In the genomic region with DNA sequence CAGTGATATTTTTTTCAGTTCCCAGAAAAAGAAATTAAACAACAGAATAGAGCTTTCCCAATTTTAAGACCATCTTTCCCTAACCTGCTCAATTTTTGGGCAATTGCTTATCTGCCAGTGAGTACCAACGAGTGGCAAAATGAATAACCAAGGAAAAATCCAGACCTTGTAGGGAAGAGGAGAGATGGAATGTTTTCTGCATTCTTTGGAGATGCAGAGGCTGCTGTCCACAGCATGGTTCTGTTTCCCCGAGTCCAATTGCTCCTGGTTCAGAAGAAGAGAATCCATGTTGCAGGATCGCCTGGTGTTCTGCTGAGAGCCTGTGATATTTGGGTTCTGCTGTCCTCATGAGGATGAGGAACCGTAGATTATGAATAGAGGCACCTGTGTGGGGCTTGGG, we compare ENCODE assay signal across 13 cellular contexts.
DNase-seq lines count a peak whose midpoint lies in the region; ATAC-seq and TF ChIP-seq lines count a peak whose summit lies in the region.
"Had no signal": no experiment of that assay in that cellular context is flagged by ENCODE, and none has a peak within 500 bp of the region (broad histone marks: within the 10 kb centered on the region; RNA-seq: fewer than 3 reads in every experiment).

No MANE protein-coding gene starts in this region.

- TF ChIP-seq CTCF in SK-N-SH (IDR thresholded peaks at IDR 0.05) (no peak), activated B cell treated with CpG ODN at 0.5 μM for 24 hours (IDR thresholded peaks at IDR 0.05) (no peak), osteoblast (IDR thresholded peaks at IDR 0.05; ENCODE audit: extremely low read depth, low read depth, low read length) (no peak), progenitor cell of endocrine pancreas (IDR thresholded peaks at IDR 0.05; ENCODE audit: unreplicated experiment) (no peak)

- H3K9ac ChIP-seq in SK-N-SH, result no peak overlapping the region
- H3K9ac ChIP-seq: BLaER1, GM23248 had no signal

- 90% methylated on average over 4 of the region's 4 CpGs for WGBS in SK-N-SH (ENCODE audit: low lambda C conversion rate)

- TF ChIP-seq RAD21 in SK-N-SH (IDR thresholded peaks at IDR 0.05; ENCODE audit: low read length), result no peak

- H3K4me2 ChIP-seq in SK-N-SH (no peak overlapping the region), osteoblast (ENCODE audit: insufficient read depth, low read length) (no peak overlapping the region)
- H3K4me2 ChIP-seq: BLaER1 had no signal

- H3K4me3 Mint-ChIP-seq in activated B cell treated with CpG ODN at 0.5 μM for 24 hours, result no peak overlapping the region
- no peak overlapping the region for H3K4me3 Mint-ChIP-seq in progenitor cell of endocrine pancreas (ENCODE audit: low read depth)

- H3F3A ChIP-seq in SK-N-SH (replicated peaks; ENCODE audit: insufficient read depth), result no peaks in the 10 kb centered on the region

- H2AFZ ChIP-seq in SK-N-SH (ENCODE audit: low read depth), result no peak overlapping the region
- H2AFZ ChIP-seq in osteoblast (ENCODE audit: low read length), result no peak overlapping the region
- H2AFZ ChIP-seq: GM23248 had no signal

- H3K79me2 ChIP-seq in SK-N-SH (ENCODE audit: insufficient read depth) (peaks cover 10% of the 10 kb centered on the region), osteoblast (ENCODE audit: insufficient read depth, low read length) (peaks cover 31% of the 10 kb centered on the region)

- H3K36me3 Mint-ChIP-seq in activated B cell treated with CpG ODN at 0.5 μM for 24 hours (ENCODE audit: low read depth) (peaks cover 48% of the 10 kb centered on the region), progenitor cell of endocrine pancreas (ENCODE audit: insufficient read depth) (peaks cover 13% of the 10 kb centered on the region)

- H3K27me3 ChIP-seq in SK-N-SH (ENCODE audit: insufficient read depth), result no peaks in the 10 kb centered on the region
- H3K27me3 ChIP-seq in osteoblast (ENCODE audit: insufficient read depth, low read length), result no peaks in the 10 kb centered on the region
- H3K27me3 ChIP-seq: BLaER1 had no signal

- H3K27me3 Mint-ChIP-seq in activated B cell treated with CpG ODN at 0.5 μM for 24 hours (no peaks in the 10 kb centered on the region), progenitor cell of endocrine pancreas (no peaks in the 10 kb centered on the region)

- DNase-seq in SK-N-SH (no peak), EH (ENCODE audit: low read depth) (peak; percentile 25), activated B cell treated with CpG ODN at 0.5 μM for 24 hours (no peak), osteoblast (ENCODE audit: insufficient read length, low spot score, missing footprints) (peak; percentile 65), progenitor cell of endocrine pancreas (ENCODE audit: low spot score, unreplicated experiment) (no peak)
- DNase-seq: DMS53, GM23248, H7 had no signal

- H3K27ac ChIP-seq in SK-N-SH (ENCODE audit: low read depth in 2 of 2, low read length in 1 of 2) (no peak overlapping the region), osteoblast (ENCODE audit: low read depth, low read length) (no peak overlapping the region)
- H3K27ac ChIP-seq: 22Rv1, BLaER1, GM23248 had no signal

- no peak for ATAC-seq in SK-N-SH treated with all-trans-retinoic acid at 6 μM for 48 hours
- ATAC-seq in activated B cell treated with CpG ODN at 0.5 μM for 24 hours (ENCODE audit: low read depth), result no peak
- ATAC-seq in HG03280 (IDR thresholded peaks at IDR 0.05; ENCODE audit: unreplicated experiment), result no peak
- ATAC-seq in GM18867 (IDR thresholded peaks at IDR 0.05; ENCODE audit: unreplicated experiment), result no peak

- peaks cover 89% of the 10 kb centered on the region for H3K4me1 Mint-ChIP-seq in activated B cell treated with CpG ODN at 0.5 μM for 24 hours
- peaks cover 7% of the 10 kb centered on the region for H3K4me1 Mint-ChIP-seq in progenitor cell of endocrine pancreas (ENCODE audit: low read depth)

- H3K36me3 ChIP-seq in SK-N-SH (replicated peaks in 1 of 2; ENCODE audit: control insufficient read depth in 1 of 2, insufficient read depth in 2 of 2, low read length in 1 of 2), result no peaks in the 10 kb centered on the region
- H3K36me3 ChIP-seq in osteoblast (ENCODE audit: insufficient read depth, low read length), result no peaks in the 10 kb centered on the region

- H3K4me3 ChIP-seq in SK-N-SH (ENCODE audit: low read depth in 2 of 2, low read length in 1 of 2) (no peak overlapping the region), osteoblast (ENCODE audit: insufficient read depth, low read length) (no peak overlapping the region)
- H3K4me3 ChIP-seq: BLaER1, GM23248 had no signal

- CTCF ChIA-PET in SK-N-SH (lab: Yijun Ruan, JAX), result interaction anchor here (0.7 to 1.7 kb wide), 4 partner anchors 59 to 265 kb away, joined by 3 to 5 read pairs (median 4); no protein-coding TSS in a partner anchor
- CTCF ChIA-PET in activated B cell treated with CpG ODN at 0.5 μM for 24 hours (lab: Charles Lee), result interaction anchor here (0.9 kb wide), 1 partner anchor 60 kb away, joined by 3 read pairs; no protein-coding TSS in a partner anchor

- H4K20me1 ChIP-seq in SK-N-SH (ENCODE audit: insufficient read depth), result 0 out of 2 replicates have a peak, but pooled peaks cover 2% of the 10 kb centered on the region
- peaks cover 13% of the 10 kb centered on the region for H4K20me1 ChIP-seq in osteoblast (ENCODE audit: insufficient read depth, low read length)

- no peaks in the 10 kb centered on the region for H3K9me3 Mint-ChIP-seq in activated B cell treated with CpG ODN at 0.5 μM for 24 hours
- H3K9me3 Mint-ChIP-seq in progenitor cell of endocrine pancreas (ENCODE audit: low read depth), result no peaks in the 10 kb centered on the region

- H3K9me2 ChIP-seq in SK-N-SH, result no peaks in the 10 kb centered on the region

- H3K27ac Mint-ChIP-seq in activated B cell treated with CpG ODN at 0.5 μM for 24 hours (peak overlapping the region; percentile 6), progenitor cell of endocrine pancreas (no peak overlapping the region)

- intact Hi-C loops in activated B cell treated with CpG ODN at 0.5 μM for 24 hours (cut with micrococcal nuclease), result no loop called here

- H3K9me3 ChIP-seq in SK-N-SH (no peaks in the 10 kb centered on the region), osteoblast (ENCODE audit: low read depth, low read length) (no peaks in the 10 kb centered on the region)

- peaks cover 0 to 6% of the 10 kb centered on the region in 2 experiments; a peak in 1 of 4 replicates for H3K4me1 ChIP-seq in SK-N-SH (ENCODE audit: control insufficient read depth in 1 of 2, insufficient read depth in 2 of 2, low read depth in 1 of 2, low read length in 1 of 2)
- no peaks in the 10 kb centered on the region for H3K4me1 ChIP-seq in osteoblast (ENCODE audit: insufficient read depth, low read length)

- POLR2A ChIA-PET in SK-N-SH (lab: Yijun Ruan, JAX), result no interaction called here
- POLR2A ChIA-PET in activated B cell treated with CpG ODN at 0.5 μM for 24 hours (lab: Charles Lee), result no interaction called here

- TF ChIP-seq EP300 in SK-N-SH (IDR thresholded peaks at IDR 0.05; ENCODE audit: borderline replicate concordance in 1 of 2, low read depth in 1 of 2, low read length in 1 of 2), result no peak

TF ChIP-seq in SK-N-SH, 30 proteins besides CTCF, POLR2A, EP300 and RAD21 (continues in another document):
- TF ChIP-seq EZH2phosphoT487 (IDR thresholded peaks at IDR 0.05; ENCODE audit: borderline replicate concordance, low read depth), result no peak
- TF ChIP-seq TAF1 (IDR thresholded peaks at IDR 0.05; ENCODE audit: borderline replicate concordance, low read depth, low read length), result no peak

TF ChIP-seq in SK-N-SH treated with all-trans-retinoic acid at 6 μM for 48 hours, 23 proteins besides CTCF, POLR2A, EP300 and RAD21:
- TF ChIP-seq BACH2 (CRISPR knock-in tag; IDR thresholded peaks at IDR 0.05; ENCODE audit: borderline replicate concordance), result no peak
- TF ChIP-seq ZNF565 (CRISPR knock-in tag; conservative IDR thresholded peaks at IDR 0.05; ENCODE audit: low read depth), result no peak

Comparison
In these comparisons a context has a peak if more than half of its experiments do, and no peak if none do; other contexts are left out.
1. DNase-seq: peak in EH (single experiment) and osteoblast (single experiment); none in SK-N-SH (single experiment), activated B cell treated with CpG ODN at 0.5 μM for 24 hours (single experiment) and progenitor cell of endocrine pancreas (single experiment).